Comparison of ENCODE assay signal across 8 cellular contexts in the genomic region with DNA sequence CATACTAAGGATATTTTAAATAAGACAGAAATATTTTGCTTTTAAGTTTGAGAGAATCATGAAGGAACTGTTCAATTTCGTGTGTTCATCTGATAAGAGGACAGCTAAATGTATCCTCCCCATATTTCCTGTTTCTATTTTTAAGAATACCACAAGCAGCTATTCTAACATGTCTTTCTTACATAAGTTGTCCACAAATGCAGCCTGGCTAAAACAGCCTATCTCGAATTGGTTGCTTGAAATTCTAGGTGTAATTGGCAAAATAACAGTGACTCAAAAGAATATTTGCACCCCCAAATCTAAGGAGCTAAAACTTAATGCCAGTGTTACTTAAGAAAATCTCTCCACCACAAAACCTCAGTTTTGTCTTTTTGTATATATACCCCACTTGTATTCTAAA. TPM values are rescaled to one million over a fixed set of nuclear protein-coding genes. Genes with fewer than 3 reads are reported as not detected.
DNase-seq lines count a peak whose midpoint lies in the region; ATAC-seq and TF ChIP-seq lines count a peak whose summit lies in the region.
"Had no signal": no experiment of that assay in that cellular context is flagged by ENCODE, and none has a peak within 500 bp of the region (broad histone marks: within the 10 kb centered on the region; RNA-seq: fewer than 3 reads in every experiment).

No MANE protein-coding gene starts in this region.

- H3K9me2 ChIP-seq in GM23338 (ENCODE audit: insufficient read depth) = no peaks in the 10 kb centered on the region

- H3K27me3 ChIP-seq in GM23338 (ENCODE audit: insufficient read depth) = no peaks in the 10 kb centered on the region
- H3K27me3 ChIP-seq: colonic mucosa had no signal

- H3K4me1 Mint-ChIP-seq in T-helper 2 cell treated with Interferon-gamma antibody and Interleukin-4, amounts not matched to agents 5 μg/mL and 100 μg/mL, for 36 hours (ENCODE audit: low read depth) = peaks cover 71% of the 10 kb centered on the region
- peaks cover 37% of the 10 kb centered on the region for H3K4me1 Mint-ChIP-seq in neural crest cell
- peaks cover 12% of the 10 kb centered on the region; the same call in 2 of the 3 replicates for H3K4me1 Mint-ChIP-seq in GM23338

- no peaks in the 10 kb centered on the region for H3K36me3 ChIP-seq in GM23338 (ENCODE audit: insufficient read depth)
- H3K36me3 ChIP-seq: colonic mucosa had no signal

- no peak overlapping the region for H2AFZ ChIP-seq in GM23338

- H3K79me2 ChIP-seq in GM23338 (replicated peaks; ENCODE audit: insufficient read depth) = no peaks in the 10 kb centered on the region

- no peak for DNase-seq in T-helper 2 cell treated with Interferon-gamma antibody and Interleukin-4, amounts not matched to agents 5 μg/mL and 100 μg/mL, for 36 hours (ENCODE audit: low spot score)
- no peak for DNase-seq in neural crest cell (ENCODE audit: low read depth, low spot score)
- DNase-seq in stimulated activated CD4-positive, alpha-beta T cell treated with anti-CD3 and anti-CD28 coated beads, Interleukin-2, amount 100 ng/mL, for 48 hours = no peak
- DNase-seq in GM23338 (ENCODE audit: low spot score) = no peak
- DNase-seq: colonic mucosa had no signal

- H3K9me3 Mint-ChIP-seq in T-helper 2 cell treated with Interferon-gamma antibody and Interleukin-4, amounts not matched to agents 5 μg/mL and 100 μg/mL, for 36 hours = no peaks in the 10 kb centered on the region
- peaks cover 2% of the 10 kb centered on the region for H3K9me3 Mint-ChIP-seq in neural crest cell
- H3K9me3 Mint-ChIP-seq in GM23338 = no peaks in the 10 kb centered on the region

- peak overlapping the region; percentile 45 for H3K4me3 Mint-ChIP-seq in T-helper 2 cell treated with Interferon-gamma antibody and Interleukin-4, amounts not matched to agents 5 μg/mL and 100 μg/mL, for 36 hours
- H3K4me3 Mint-ChIP-seq in neural crest cell = no peak overlapping the region
- H3K4me3 Mint-ChIP-seq in GM23338 = no peak overlapping the region

- ATAC-seq in GM18861 (IDR thresholded peaks at IDR 0.05; ENCODE audit: unreplicated experiment) (peak; percentile 44), HG03066 (IDR thresholded peaks at IDR 0.05; ENCODE audit: low read depth, unreplicated experiment) (peak; percentile 30), GM23338 (no peak), HG02763 (IDR thresholded peaks at IDR 0.05; ENCODE audit: unreplicated experiment) (no peak)

- no peaks in the 10 kb centered on the region for H4K20me1 ChIP-seq in GM23338 (replicated peaks; ENCODE audit: insufficient read depth)

- no peak overlapping the region for H3K4me3 ChIP-seq in GM23338
- H3K4me3 ChIP-seq: colonic mucosa had no signal

- TF ChIP-seq CTCF in neural crest cell (conservative IDR thresholded peaks at IDR 0.05) (no peak), GM23338 (conservative IDR thresholded peaks at IDR 0.05; ENCODE audit: low read depth in 2 of 2) (no peak)

- no peaks in the 10 kb centered on the region for H3K27me3 Mint-ChIP-seq in T-helper 2 cell treated with Interferon-gamma antibody and Interleukin-4, amounts not matched to agents 5 μg/mL and 100 μg/mL, for 36 hours (ENCODE audit: low read depth)
- H3K27me3 Mint-ChIP-seq in neural crest cell (ENCODE audit: low read depth) (no peaks in the 10 kb centered on the region), GM23338 (ENCODE audit: insufficient read depth, low read depth, poor library complexity) (no peaks in the 10 kb centered on the region)

- H3F3A ChIP-seq in GM23338 (replicated peaks; ENCODE audit: low read depth) = no peaks in the 10 kb centered on the region; the same call in 1 of the 2 replicates

- H3K36me3 Mint-ChIP-seq in T-helper 2 cell treated with Interferon-gamma antibody and Interleukin-4, amounts not matched to agents 5 μg/mL and 100 μg/mL, for 36 hours (ENCODE audit: low read depth) = peaks cover 56% of the 10 kb centered on the region
- H3K36me3 Mint-ChIP-seq in neural crest cell (ENCODE audit: low read depth) = no peaks in the 10 kb centered on the region
- H3K36me3 Mint-ChIP-seq in GM23338 (ENCODE audit: low read depth) = no peaks in the 10 kb centered on the region

- H3K27ac Mint-ChIP-seq in T-helper 2 cell treated with Interferon-gamma antibody and Interleukin-4, amounts not matched to agents 5 μg/mL and 100 μg/mL, for 36 hours = peak overlapping the region; percentile 67
- peak overlapping the region; percentile 21 for H3K27ac Mint-ChIP-seq in neural crest cell (ENCODE audit: unreplicated experiment)
- no peak overlapping the region for H3K27ac Mint-ChIP-seq in GM23338

- 0 out of 2 replicates have a peak, but pooled peaks cover 8% of the 10 kb centered on the region for H3K4me1 ChIP-seq in GM23338 (ENCODE audit: insufficient read depth)
- H3K4me1 ChIP-seq: colonic mucosa had no signal

- no peak overlapping the region for H3K4me2 ChIP-seq in GM23338

- H3K27ac ChIP-seq in GM23338 (ENCODE audit: low read depth) = no peak overlapping the region
- H3K27ac ChIP-seq: colonic mucosa had no signal

TF ChIP-seq in GM23338, 12 proteins besides CTCF, POLR2A, EP300 and RAD21 (continues in another document):
- TF ChIP-seq ZNF331 (CRISPR knock-in tag; IDR thresholded peaks at IDR 0.05; ENCODE audit: low read depth) = no peak
- no peak for TF ChIP-seq STAT1 (IDR thresholded peaks at IDR 0.05; ENCODE audit: unreplicated experiment)
- TF ChIP-seq EZH2phosphoT487 (IDR thresholded peaks at IDR 0.05; ENCODE audit: unreplicated experiment) = no peak
- no peak for TF ChIP-seq EZH2 (IDR thresholded peaks at IDR 0.05; ENCODE audit: low read depth, unreplicated experiment)
- TF ChIP-seq ZNF114 (CRISPR knock-in tag; IDR thresholded peaks at IDR 0.05) = no peak
- TF ChIP-seq CREB1 (CRISPR knock-in tag; IDR thresholded peaks at IDR 0.05; ENCODE audit: low read depth) = no peak
- TF ChIP-seq REST (IDR thresholded peaks at IDR 0.05; ENCODE audit: unreplicated experiment) = no peak
- TF ChIP-seq, protein P1, sequence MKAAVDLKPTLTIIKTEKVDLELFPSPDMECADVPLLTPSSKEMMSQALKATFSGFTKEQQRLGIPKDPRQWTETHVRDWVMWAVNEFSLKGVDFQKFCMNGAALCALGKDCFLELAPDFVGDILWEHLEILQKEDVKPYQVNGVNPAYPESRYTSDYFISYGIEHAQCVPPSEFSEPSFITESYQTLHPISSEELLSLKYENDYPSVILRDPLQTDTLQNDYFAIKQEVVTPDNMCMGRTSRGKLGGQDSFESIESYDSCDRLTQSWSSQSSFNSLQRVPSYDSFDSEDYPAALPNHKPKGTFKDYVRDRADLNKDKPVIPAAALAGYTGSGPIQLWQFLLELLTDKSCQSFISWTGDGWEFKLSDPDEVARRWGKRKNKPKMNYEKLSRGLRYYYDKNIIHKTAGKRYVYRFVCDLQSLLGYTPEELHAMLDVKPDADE (IDR thresholded peaks at IDR 0.05) = no peak
- no peak for TF ChIP-seq JUNB (IDR thresholded peaks at IDR 0.05; ENCODE audit: unreplicated experiment)
- TF ChIP-seq NANOG (IDR thresholded peaks at IDR 0.05; ENCODE audit: borderline replicate concordance) = no peak

RNA-seq across cellular contexts. Expression of gene BTLA, which starts 35.0 kb away (rescaled TPM):
- total RNA-seq in neural crest cell = not detected in 2 replicates
- not detected in 2 replicates for total RNA-seq in GM23338 (2014; rRNA removed; shearing (Covaris generic))
- polyA plus RNA-seq in GM23338 (2016; fragmentation: Nextera tagmentation; extraction: Ambion mirVana) = 0.44 TPM in 1 of 2 replicates, not detected in the other

Comparison
In these comparisons a context has a peak if more than half of its experiments do, and no peak if none do; other contexts are left out.
1. ATAC-seq: peak in GM18861 (single experiment) and HG03066 (single experiment); none in GM23338 (single experiment) and HG02763 (single experiment).